ENCODE assay signal across 9 cellular contexts in genomic region chr20:24470782-24471582, GRCh38. TPM values are rescaled to one million over a fixed set of nuclear protein-coding genes. Genes with fewer than 3 reads are reported as not detected.
DNase-seq lines count a peak whose midpoint lies in the region; FAIRE-seq and TF ChIP-seq lines count a peak whose summit lies in the region.
"Had no signal": no experiment of that assay in that cellular context is flagged by ENCODE, and none has a peak within 500 bp of the region (broad histone marks: within the 10 kb centered on the region; RNA-seq: fewer than 3 reads in every experiment).

No MANE protein-coding gene starts in this region.

- peak overlapping the region; percentile 84; the same call in 1 of the 2 replicates for H2AFZ ChIP-seq in GM23248

- no peak for FAIRE-seq in H54 (lab: Jason Lieb, UNC)

- in situ Hi-C loops in GM23248 (cut with MboI): no loop called here
- in situ Hi-C loops in GM13977 (cut with MboI; ENCODE audit: low pct_unique_long_range_greater_than_20kb, low sequenced_read_pairs, unreplicated experiment): loop anchor here (25.0 kb wide), 1 partner anchor 109 kb away; no protein-coding TSS in a partner anchor

- no peaks in the 10 kb centered on the region for H3F3A ChIP-seq in GM23248 (ENCODE audit: insufficient read depth)

- no peak overlapping the region for H3K27ac ChIP-seq in GM23248
- no peak overlapping the region for H3K27ac ChIP-seq in iPS DF 6.9 (ENCODE audit: low read length)
- H3K27ac ChIP-seq in sigmoid colon: no peak overlapping the region

- H3K4me1 ChIP-seq in GM23248 (ENCODE audit: insufficient read depth) (no peaks in the 10 kb centered on the region), adipocyte (ENCODE audit: control insufficient read depth, insufficient read depth, low read length) (peaks cover 22% of the 10 kb centered on the region), iPS DF 6.9 (ENCODE audit: control insufficient read depth, insufficient read depth, low read length) (peaks cover 3% of the 10 kb centered on the region), sigmoid colon (peaks cover 0 to 28% (median 26%) of the 10 kb centered on the region in 4 donors)

- no peaks in the 10 kb centered on the region for H3K79me2 ChIP-seq in GM23248 (ENCODE audit: insufficient read depth)

- no peak overlapping the region for H3K9ac ChIP-seq in GM23248
- H3K9ac ChIP-seq in adipocyte (ENCODE audit: low read length): peak overlapping the region; percentile 80

- peak overlapping the region; percentile 74 for H3K4me3 ChIP-seq in GM23248
- peak overlapping the region; percentile 87 for H3K4me3 ChIP-seq in adipocyte (ENCODE audit: low read length)
- H3K4me3 ChIP-seq in iPS DF 6.9 (ENCODE audit: low read length): peak overlapping the region; percentile 65
- peak overlapping the region in 3 of 4 donors; percentile 38 to 56 (median 54) for H3K4me3 ChIP-seq in sigmoid colon

- H3K4me2 ChIP-seq in GM23248 (ENCODE audit: unreplicated experiment): peak overlapping the region; percentile 62

- TF ChIP-seq CTCF in sigmoid colon (IDR thresholded peaks at IDR 0.05) (no peak), GM13977 (IDR thresholded peaks at IDR 0.05; ENCODE audit: extremely low read depth, insufficient read depth, missing control alignments) (no peak)

- 8 to 12% methylated on average over 43 to 56 of the region's 56 CpGs for WGBS in GM23248 (ENCODE audit: low coverage in 1 of 2, low lambda C conversion rate in 2 of 2, missing lambda C conversion rate in 2 of 2), 2 experiments
- WGBS in iPS DF 6.9 (ENCODE audit: insufficient coverage, insufficient read length): no CpG with 5 or more reads among the region's 56 CpGs
- WGBS in sigmoid colon, 2 donors: 3 to 5% methylated on average over 56 of the region's 56 CpGs

- H3K9me3 ChIP-seq in GM23248 (ENCODE audit: low read depth) (no peaks in the 10 kb centered on the region), adipocyte (ENCODE audit: control insufficient read depth, low read length) (no peaks in the 10 kb centered on the region), iPS DF 6.9 (ENCODE audit: control insufficient read depth, insufficient read depth, low read length) (no peaks in the 10 kb centered on the region), sigmoid colon (no peaks in the 10 kb centered on the region)

- H3K27me3 ChIP-seq in GM23248 (replicated peaks; ENCODE audit: insufficient read depth): peaks cover 23% of the 10 kb centered on the region; the same call in 1 of the 2 replicates
- no peaks in the 10 kb centered on the region for H3K27me3 ChIP-seq in adipocyte (replicated peaks; ENCODE audit: control insufficient read depth, insufficient read depth, low read length)
- peaks cover 14% of the 10 kb centered on the region; the same call in 1 of the 2 replicates for H3K27me3 ChIP-seq in iPS DF 6.9 (ENCODE audit: control insufficient read depth, insufficient read depth, low read length)
- peaks cover 5 to 80% (median 44%) of the 10 kb centered on the region in 3 donors for H3K27me3 ChIP-seq in sigmoid colon

- DNase-seq in GM23248 (peak; percentile 26), adipocyte (ENCODE audit: low read depth) (no peak), iPS DF 6.9 (ENCODE audit: low read depth, low spot score) (no peak), sigmoid colon (peak; percentile 51), GM13977 (ENCODE audit: low spot score) (no peak), COLO829 (ENCODE audit: low spot score) (no peak), NCI-H1417 treated with DMSO at 0.1 percent for 48 hours (lab: John Stamatoyannopoulos, UW) (no peak), H54 (ENCODE audit: insufficient read length, low spot score) (no peak)
- DNase-seq: NCI-H1048 had no signal

- no peak for TF ChIP-seq EP300 in sigmoid colon (IDR thresholded peaks at IDR 0.05)

- no peaks in the 10 kb centered on the region for H3K9me2 ChIP-seq in GM23248 (ENCODE audit: insufficient read depth)

- H4K20me1 ChIP-seq in GM23248 (ENCODE audit: insufficient read depth): no peaks in the 10 kb centered on the region

- intact Hi-C loops in sigmoid colon (cut with DNase I): no loop called here

- TF ChIP-seq POLR2A in sigmoid colon (IDR thresholded peaks at IDR 0.05) (no peak), H54 (IDR thresholded peaks at IDR 0.05; ENCODE audit: low read depth, low read length) (no peak)

- H3K36me3 ChIP-seq in GM23248 (ENCODE audit: low read depth) (no peaks in the 10 kb centered on the region), adipocyte (ENCODE audit: control insufficient read depth, insufficient read depth, low read length, severe bottlenecking) (no peaks in the 10 kb centered on the region), iPS DF 6.9 (ENCODE audit: control insufficient read depth, insufficient read depth, low read length) (no peaks in the 10 kb centered on the region), sigmoid colon (no peaks in the 10 kb centered on the region)

RNA-seq across cellular contexts. Expression of gene SYNDIG1, which starts 1.6 kb away (rescaled TPM):
- 1.1 and 2.6 TPM in 2 replicates for total RNA-seq in GM23248 (2014; rRNA removed; shearing (Covaris generic))
- 0.91 and 1.6 TPM in 2 replicates for polyA plus RNA-seq in GM23248 (2016; fragmentation: Nextera tagmentation; extraction: Ambion mirVana)
- under 1 TPM in 3 of 4 donors, not detected in 1; 0.16 to 0.36 (median 0.27) TPM for total RNA-seq in sigmoid colon
- polyA plus RNA-seq in sigmoid colon: under 1 TPM in 2 of 3 donors, not detected in 1; 0.60 to 0.69 TPM

Comparison
In these comparisons a context has a peak if more than half of its experiments do, and no peak if none do; other contexts are left out.
1. DNase-seq: peak in GM23248 (single experiment) and sigmoid colon (single experiment); none in adipocyte (single experiment), iPS DF 6.9 (single experiment), GM13977 (single experiment), COLO829 (single experiment), NCI-H1417 treated with DMSO at 0.1 percent for 48 hours (single experiment) and H54 (single experiment).
2. Peak in every context shown above with its lines, with median percentiles within 50 percentile points of each other: H3K4me3 ChIP-seq.